8 cellular contexts compared by ENCODE assay signal in the genomic region with DNA sequence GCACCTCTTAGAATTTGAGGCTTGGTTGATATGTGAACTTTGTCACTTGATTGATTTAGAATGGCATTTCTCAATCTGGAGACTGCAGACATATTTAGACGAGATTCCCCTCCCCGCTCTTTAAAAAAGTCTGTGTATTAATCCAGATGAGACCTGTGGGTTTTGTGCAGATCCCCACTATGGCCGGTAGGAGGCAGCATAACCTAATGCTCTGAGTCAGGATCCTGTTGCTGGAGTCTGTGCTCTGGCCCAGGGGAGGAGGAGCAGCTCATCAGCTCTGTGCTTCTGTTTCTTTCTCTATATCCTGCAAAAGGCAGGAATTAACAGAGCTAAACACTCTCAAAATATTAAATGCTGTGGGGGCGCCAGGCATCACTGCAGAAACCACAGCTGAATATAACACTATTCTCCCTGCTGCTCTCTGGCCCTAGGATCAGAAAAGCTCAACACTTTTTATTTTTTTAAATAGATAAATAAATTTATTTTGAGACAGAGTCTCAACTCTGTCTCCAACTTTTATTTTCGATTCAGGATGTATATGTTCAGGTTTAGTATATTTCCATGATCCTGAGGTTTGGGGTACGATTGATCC. TPM values are rescaled to one million over a fixed set of nuclear protein-coding genes. Genes with fewer than 3 reads are reported as not detected.
DNase-seq lines count a peak whose midpoint lies in the region; ATAC-seq, FAIRE-seq and TF ChIP-seq lines count a peak whose summit lies in the region.

No MANE protein-coding gene starts in this region.

- H3K4me3 Mint-ChIP-seq in osteocyte (ENCODE audit: unreplicated experiment): no peak overlapping the region

- DNase-seq in DMS114 treated with DMSO at 0.1 percent for 48 hours (lab: John Stamatoyannopoulos, UW; ENCODE audit: unreplicated experiment): peak; percentile 79
- DNase-seq in M059J (ENCODE audit: low read depth): peak; percentile 76
- no peak for DNase-seq in RWPE2 (ENCODE audit: low spot score)
- DNase-seq in activated effector memory CD4-positive, alpha-beta T cell treated with Interleukin-2 at 50 U/mL for 16 hours: peak; percentile 16
- DNase-seq in frontal cortex (ENCODE audit: low spot score in 2 of 2): peak; percentile 66 to 83
- DNase-seq in osteocyte (ENCODE audit: extremely low spot score, unreplicated experiment): peak; percentile 86

- no peak overlapping the region for H3K27ac Mint-ChIP-seq in osteocyte (ENCODE audit: unreplicated experiment)

- H3K4me3 ChIP-seq in RWPE2 (ENCODE audit: severe bottlenecking): no peak overlapping the region

- H3K36me3 Mint-ChIP-seq in osteocyte (ENCODE audit: unreplicated experiment): no peaks in the 10 kb centered on the region

- no peak for FAIRE-seq in frontal cortex (lab: Jason Lieb, UNC)

- H3K36me3 ChIP-seq in RWPE2 (ENCODE audit: low read depth): no peaks in the 10 kb centered on the region

- H3K9me3 ChIP-seq in RWPE2 (ENCODE audit: severe bottlenecking): no peaks in the 10 kb centered on the region

- H3K27me3 Mint-ChIP-seq in osteocyte (ENCODE audit: unreplicated experiment): peaks cover 14% of the 10 kb centered on the region

- no peaks in the 10 kb centered on the region for H3K27me3 ChIP-seq in RWPE2 (ENCODE audit: insufficient read depth, poor library complexity, severe bottlenecking)

- ATAC-seq in GM21529 (IDR thresholded peaks at IDR 0.05; ENCODE audit: unreplicated experiment) (peak; percentile 83), RWPE2 (ENCODE audit: low read depth) (peak; percentile 98), HG02970 (IDR thresholded peaks at IDR 0.05; ENCODE audit: low FRiP score, unreplicated experiment) (no peak)

- TF ChIP-seq CTCF in RWPE2 (IDR thresholded peaks at IDR 0.05; ENCODE audit: poor library complexity, severe bottlenecking) (peak; percentile 96), osteocyte (IDR thresholded peaks at IDR 0.05) (peak; percentile 94)

- no peaks in the 10 kb centered on the region for H3K4me1 Mint-ChIP-seq in osteocyte (ENCODE audit: unreplicated experiment)

- no peaks in the 10 kb centered on the region for H3K4me1 ChIP-seq in RWPE2 (ENCODE audit: insufficient read depth, poor library complexity, severe bottlenecking)

- H3K27ac ChIP-seq in RWPE2 (ENCODE audit: poor library complexity, severe bottlenecking): no peak overlapping the region

- H3K9me3 Mint-ChIP-seq in osteocyte (ENCODE audit: unreplicated experiment): no peaks in the 10 kb centered on the region

RNA-seq across cellular contexts. Expression of a gene that starts 23.9 kb away (rescaled TPM):
- total RNA-seq in M059J (2014; rRNA removed; shearing (Covaris generic)): 17.7 and 26.5 TPM in 2 replicates
- total RNA-seq in frontal cortex (38.7 TPM), osteocyte (67.5 and 72.1 TPM in 2 replicates)
